In genomic region chr10:44853148-44853734, GRCh38 we compare ENCODE assay signal across 2 cellular contexts.
TF ChIP-seq lines count a peak whose summit lies in the region.

No MANE protein-coding gene starts in this region.

TF ChIP-seq in H1, 55 proteins besides CTCF, POLR2A, EP300 and RAD21:
- no peak for TF ChIP-seq RXRA (IDR thresholded peaks at IDR 0.05; ENCODE audit: insufficient read depth, low read depth, low read length)
- no peak for TF ChIP-seq ATF3 (IDR thresholded peaks at IDR 0.05; ENCODE audit: insufficient read depth, low read depth, low read length)
- no peak for TF ChIP-seq POU5F1 (IDR thresholded peaks at IDR 0.05; ENCODE audit: low read depth, low read length)
- TF ChIP-seq HDAC2 (IDR thresholded peaks at IDR 0.05; ENCODE audit: borderline replicate concordance in 1 of 2, low read depth in 2 of 2, low read length in 2 of 2): no peak
- no peak for TF ChIP-seq CHD2 (IDR thresholded peaks at IDR 0.05; ENCODE audit: low read length)
- no peak for TF ChIP-seq TEAD4 (IDR thresholded peaks at IDR 0.05; ENCODE audit: low read depth, low read length)
- TF ChIP-seq MAX (IDR thresholded peaks at IDR 0.05): no peak
- TF ChIP-seq SIRT6 (IDR thresholded peaks at IDR 0.05; ENCODE audit: low read length): no peak
- no peak for TF ChIP-seq EZH2 (IDR thresholded peaks at IDR 0.05; ENCODE audit: low read depth, low read length, severe bottlenecking)
- no peak for TF ChIP-seq CBX5 (IDR thresholded peaks at IDR 0.05; ENCODE audit: low read depth, low read length)
- TF ChIP-seq SRF (IDR thresholded peaks at IDR 0.05; ENCODE audit: low read depth, low read length): no peak
- no peak for TF ChIP-seq NANOG (IDR thresholded peaks at IDR 0.05; ENCODE audit: insufficient read depth, low read depth, low read length, poor library complexity, severe bottlenecking)
- no peak for TF ChIP-seq ATF2 (IDR thresholded peaks at IDR 0.05; ENCODE audit: low read length)

TF ChIP-seq in neural cell, 6 proteins besides CTCF, POLR2A, EP300 and RAD21:
- TF ChIP-seq POLR2AphosphoS5 (IDR thresholded peaks at IDR 0.05) (no peak), TAF1 (IDR thresholded peaks at IDR 0.05; ENCODE audit: low read depth) (no peak)
